ENCODE assay signal across 8 cellular contexts in genomic region chr17:69523252-69523861, GRCh38.
DNase-seq lines count a peak whose midpoint lies in the region; ATAC-seq and TF ChIP-seq lines count a peak whose summit lies in the region.

No MANE protein-coding gene starts in this region.

- H3K27ac Mint-ChIP-seq in T-helper 17 cell, result no peak overlapping the region

- TF ChIP-seq CTCF in GM13977 (IDR thresholded peaks at IDR 0.05; ENCODE audit: extremely low read depth, insufficient read depth, missing control alignments) (peak; percentile 60), adrenal gland (IDR thresholded peaks at IDR 0.05) (peak; percentile 36 to 73 (median 70)), stomach (IDR thresholded peaks at IDR 0.05) (peak in 5 of 7 experiments; percentile 42 to 76 (median 65))

- intact Hi-C loops in adrenal gland (cut with DNase I) (loop anchor here in 1 of 2 donors (5.0 kb wide), 1 partner anchor 1029 kb away; no protein-coding TSS in a partner anchor), stomach (cut with DNase I; ENCODE audit: low total_unique reads) (loop anchor here (5.0 kb wide), 1 partner anchor 186 kb away; no protein-coding TSS in a partner anchor)

- H3K27me3 Mint-ChIP-seq in T-helper 17 cell, result no peaks in the 10 kb centered on the region

- H3K9me3 ChIP-seq in adrenal gland (replicated peaks in 1 of 3), result no peaks in the 10 kb centered on the region
- H3K9me3 ChIP-seq in stomach, result no peaks in the 10 kb centered on the region
- H3K9me3 ChIP-seq in T-helper 17 cell (ENCODE audit: control insufficient read depth, low read length, poor library complexity, severe bottlenecking), result no peaks in the 10 kb centered on the region

- no peak for TF ChIP-seq POLR2A in adrenal gland (IDR thresholded peaks at IDR 0.05)
- TF ChIP-seq POLR2A in stomach (IDR thresholded peaks at IDR 0.05), result no peak

- no peak overlapping the region for H3K4me3 Mint-ChIP-seq in T-helper 17 cell

- no peak overlapping the region for H3K27ac ChIP-seq in adrenal gland
- H3K27ac ChIP-seq in stomach, result no peak overlapping the region

- H3K36me3 ChIP-seq in adrenal gland (replicated peaks in 1 of 2) (no peaks in the 10 kb centered on the region), stomach (peaks cover 7 to 65% (median 59%) of the 10 kb centered on the region in 4 donors)

- H3K36me3 Mint-ChIP-seq in T-helper 17 cell (ENCODE audit: low read depth), result peaks cover 9% of the 10 kb centered on the region

- DNase-seq in AG08396 (ENCODE audit: low spot score) (peak; percentile 50), GM13977 (ENCODE audit: low spot score) (peak; percentile 38), NCI-H2171 (lab: John Stamatoyannopoulos, UW) (peak; percentile 25), adrenal gland (peak in 6 of 7 donors; percentile 18 to 58 (median 36)), hippocampal formation (lab: John Stamatoyannopoulos, UW) (peak; percentile 13 to 75), stomach (no peak), T-helper 17 cell (no peak)

- no peak overlapping the region for H3K4me3 ChIP-seq in adrenal gland
- no peak overlapping the region for H3K4me3 ChIP-seq in stomach

- 49 to 55% (median 53%) methylated on average over 7 of the region's 7 CpGs for WGBS in adrenal gland, 4 donors
- 46 to 58% (median 52%) methylated on average over 7 of the region's 7 CpGs for WGBS in stomach, 5 donors

- ATAC-seq in HG02884 (IDR thresholded peaks at IDR 0.05; ENCODE audit: unreplicated experiment) (peak; percentile 70), T-helper 17 cell (no peak)

- no peaks in the 10 kb centered on the region for H3K27me3 ChIP-seq in adrenal gland
- no peaks in the 10 kb centered on the region for H3K27me3 ChIP-seq in stomach

- TF ChIP-seq EP300 in stomach (IDR thresholded peaks at IDR 0.05), result no peak

- H3K4me1 ChIP-seq in adrenal gland (replicated peaks in 1 of 2) (no peaks in the 10 kb centered on the region), stomach (peaks cover 0 to 3% (median 0%) of the 10 kb centered on the region in 4 donors)

- H3K4me1 Mint-ChIP-seq in T-helper 17 cell, result peaks cover 3% of the 10 kb centered on the region

- in situ Hi-C loops in GM13977 (cut with MboI; ENCODE audit: low pct_unique_long_range_greater_than_20kb, low sequenced_read_pairs, unreplicated experiment), result loop anchor here (25.0 kb wide), 2 partner anchors 186 to 736 kb away; partner anchors contain the start of gene ABCA5

Comparison
In these comparisons a context has a peak if more than half of its experiments do, and no peak if none do; other contexts are left out.
1. DNase-seq: peak in AG08396 (single experiment), GM13977 (single experiment), NCI-H2171 (single experiment), adrenal gland (6 of 7) and hippocampal formation (2 of 2); none in stomach (single experiment) and T-helper 17 cell (0 of 3).
2. Peak in every context shown above with its lines, with median percentiles within 50 percentile points of each other: CTCF ChIP-seq.